1 cellular context compared by ENCODE assay signal in the genomic region with DNA sequence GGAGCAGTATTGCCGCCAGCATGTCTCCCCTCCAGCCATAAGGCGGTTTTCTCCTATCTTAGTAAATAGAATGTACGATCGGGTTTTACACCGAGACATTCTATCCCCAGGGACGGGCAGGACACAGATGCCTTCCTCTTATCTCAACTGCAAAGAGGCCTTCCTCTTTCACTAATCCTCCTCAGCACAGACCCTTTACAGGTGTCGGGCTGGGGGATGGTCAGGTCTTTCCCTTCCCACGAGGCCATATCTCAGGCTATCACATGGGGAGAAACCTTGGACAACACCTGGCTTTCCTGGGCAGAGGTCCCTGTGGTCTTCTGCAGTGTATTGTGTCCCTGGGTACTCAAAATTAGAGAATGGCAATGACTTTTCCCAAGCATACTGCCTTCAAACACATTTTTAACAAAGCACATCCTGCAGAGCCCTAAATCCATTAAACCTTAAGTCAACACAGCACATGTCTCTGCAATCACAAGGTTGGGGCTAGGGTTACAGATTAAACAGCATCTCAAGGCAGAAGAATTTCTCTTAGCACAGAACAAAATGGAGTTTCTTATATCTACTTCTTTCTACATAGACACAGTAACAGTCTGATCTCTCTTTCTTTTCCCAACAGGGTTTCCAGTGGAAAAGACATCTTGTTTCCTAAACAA.
TF ChIP-seq lines count a peak whose summit lies in the region.

No MANE protein-coding gene starts in this region.

TF ChIP-seq in K562, 482 proteins besides CTCF, POLR2A, EP300 and RAD21 (continued from another document):
- TF ChIP-seq, protein P1, sequence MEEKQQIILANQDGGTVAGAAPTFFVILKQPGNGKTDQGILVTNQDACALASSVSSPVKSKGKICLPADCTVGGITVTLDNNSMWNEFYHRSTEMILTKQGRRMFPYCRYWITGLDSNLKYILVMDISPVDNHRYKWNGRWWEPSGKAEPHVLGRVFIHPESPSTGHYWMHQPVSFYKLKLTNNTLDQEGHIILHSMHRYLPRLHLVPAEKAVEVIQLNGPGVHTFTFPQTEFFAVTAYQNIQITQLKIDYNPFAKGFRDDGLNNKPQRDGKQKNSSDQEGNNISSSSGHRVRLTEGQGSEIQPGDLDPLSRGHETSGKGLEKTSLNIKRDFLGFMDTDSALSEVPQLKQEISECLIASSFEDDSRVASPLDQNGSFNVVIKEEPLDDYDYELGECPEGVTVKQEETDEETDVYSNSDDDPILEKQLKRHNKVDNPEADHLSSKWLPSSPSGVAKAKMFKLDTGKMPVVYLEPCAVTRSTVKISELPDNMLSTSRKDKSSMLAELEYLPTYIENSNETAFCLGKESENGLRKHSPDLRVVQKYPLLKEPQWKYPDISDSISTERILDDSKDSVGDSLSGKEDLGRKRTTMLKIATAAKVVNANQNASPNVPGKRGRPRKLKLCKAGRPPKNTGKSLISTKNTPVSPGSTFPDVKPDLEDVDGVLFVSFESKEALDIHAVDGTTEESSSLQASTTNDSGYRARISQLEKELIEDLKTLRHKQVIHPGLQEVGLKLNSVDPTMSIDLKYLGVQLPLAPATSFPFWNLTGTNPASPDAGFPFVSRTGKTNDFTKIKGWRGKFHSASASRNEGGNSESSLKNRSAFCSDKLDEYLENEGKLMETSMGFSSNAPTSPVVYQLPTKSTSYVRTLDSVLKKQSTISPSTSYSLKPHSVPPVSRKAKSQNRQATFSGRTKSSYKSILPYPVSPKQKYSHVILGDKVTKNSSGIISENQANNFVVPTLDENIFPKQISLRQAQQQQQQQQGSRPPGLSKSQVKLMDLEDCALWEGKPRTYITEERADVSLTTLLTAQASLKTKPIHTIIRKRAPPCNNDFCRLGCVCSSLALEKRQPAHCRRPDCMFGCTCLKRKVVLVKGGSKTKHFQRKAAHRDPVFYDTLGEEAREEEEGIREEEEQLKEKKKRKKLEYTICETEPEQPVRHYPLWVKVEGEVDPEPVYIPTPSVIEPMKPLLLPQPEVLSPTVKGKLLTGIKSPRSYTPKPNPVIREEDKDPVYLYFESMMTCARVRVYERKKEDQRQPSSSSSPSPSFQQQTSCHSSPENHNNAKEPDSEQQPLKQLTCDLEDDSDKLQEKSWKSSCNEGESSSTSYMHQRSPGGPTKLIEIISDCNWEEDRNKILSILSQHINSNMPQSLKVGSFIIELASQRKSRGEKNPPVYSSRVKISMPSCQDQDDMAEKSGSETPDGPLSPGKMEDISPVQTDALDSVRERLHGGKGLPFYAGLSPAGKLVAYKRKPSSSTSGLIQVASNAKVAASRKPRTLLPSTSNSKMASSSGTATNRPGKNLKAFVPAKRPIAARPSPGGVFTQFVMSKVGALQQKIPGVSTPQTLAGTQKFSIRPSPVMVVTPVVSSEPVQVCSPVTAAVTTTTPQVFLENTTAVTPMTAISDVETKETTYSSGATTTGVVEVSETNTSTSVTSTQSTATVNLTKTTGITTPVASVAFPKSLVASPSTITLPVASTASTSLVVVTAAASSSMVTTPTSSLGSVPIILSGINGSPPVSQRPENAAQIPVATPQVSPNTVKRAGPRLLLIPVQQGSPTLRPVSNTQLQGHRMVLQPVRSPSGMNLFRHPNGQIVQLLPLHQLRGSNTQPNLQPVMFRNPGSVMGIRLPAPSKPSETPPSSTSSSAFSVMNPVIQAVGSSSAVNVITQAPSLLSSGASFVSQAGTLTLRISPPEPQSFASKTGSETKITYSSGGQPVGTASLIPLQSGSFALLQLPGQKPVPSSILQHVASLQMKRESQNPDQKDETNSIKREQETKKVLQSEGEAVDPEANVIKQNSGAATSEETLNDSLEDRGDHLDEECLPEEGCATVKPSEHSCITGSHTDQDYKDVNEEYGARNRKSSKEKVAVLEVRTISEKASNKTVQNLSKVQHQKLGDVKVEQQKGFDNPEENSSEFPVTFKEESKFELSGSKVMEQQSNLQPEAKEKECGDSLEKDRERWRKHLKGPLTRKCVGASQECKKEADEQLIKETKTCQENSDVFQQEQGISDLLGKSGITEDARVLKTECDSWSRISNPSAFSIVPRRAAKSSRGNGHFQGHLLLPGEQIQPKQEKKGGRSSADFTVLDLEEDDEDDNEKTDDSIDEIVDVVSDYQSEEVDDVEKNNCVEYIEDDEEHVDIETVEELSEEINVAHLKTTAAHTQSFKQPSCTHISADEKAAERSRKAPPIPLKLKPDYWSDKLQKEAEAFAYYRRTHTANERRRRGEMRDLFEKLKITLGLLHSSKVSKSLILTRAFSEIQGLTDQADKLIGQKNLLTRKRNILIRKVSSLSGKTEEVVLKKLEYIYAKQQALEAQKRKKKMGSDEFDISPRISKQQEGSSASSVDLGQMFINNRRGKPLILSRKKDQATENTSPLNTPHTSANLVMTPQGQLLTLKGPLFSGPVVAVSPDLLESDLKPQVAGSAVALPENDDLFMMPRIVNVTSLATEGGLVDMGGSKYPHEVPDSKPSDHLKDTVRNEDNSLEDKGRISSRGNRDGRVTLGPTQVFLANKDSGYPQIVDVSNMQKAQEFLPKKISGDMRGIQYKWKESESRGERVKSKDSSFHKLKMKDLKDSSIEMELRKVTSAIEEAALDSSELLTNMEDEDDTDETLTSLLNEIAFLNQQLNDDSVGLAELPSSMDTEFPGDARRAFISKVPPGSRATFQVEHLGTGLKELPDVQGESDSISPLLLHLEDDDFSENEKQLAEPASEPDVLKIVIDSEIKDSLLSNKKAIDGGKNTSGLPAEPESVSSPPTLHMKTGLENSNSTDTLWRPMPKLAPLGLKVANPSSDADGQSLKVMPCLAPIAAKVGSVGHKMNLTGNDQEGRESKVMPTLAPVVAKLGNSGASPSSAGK (IDR thresholded peaks at IDR 0.05) = 0 out of 2 replicates have a peak, but pooled peaks have one; percentile 45
- TF ChIP-seq FOXA3 (CRISPR knock-in tag; conservative IDR thresholded peaks at IDR 0.05 in 1 of 2, IDR thresholded peaks at IDR 0.05 in 1 of 2) (peak; percentile 88 to 98), FOXA1 (IDR thresholded peaks at IDR 0.05; ENCODE audit: borderline replicate concordance) (peak; percentile 36; the same call in 1 of the 2 replicates), SMARCA4 (IDR thresholded peaks at IDR 0.05) (peak; percentile 16; the same call in 1 of the 2 replicates)
